1 cellular context compared by ENCODE assay signal in genomic region chr14:24092110-24092959, GRCh38.
TF ChIP-seq lines count a peak whose summit lies in the region.

No MANE protein-coding gene starts in this region.

TF ChIP-seq in IMR-90, 13 proteins besides CTCF, POLR2A, EP300 and RAD21 (continued from another document):
- no peak for TF ChIP-seq RFX5 (IDR thresholded peaks at IDR 0.05; ENCODE audit: low read depth, low read length)
